17 cellular contexts compared by ENCODE assay signal in genomic region chr14:104359301-104359968, GRCh38.
DNase-seq lines count a peak whose midpoint lies in the region; ATAC-seq and TF ChIP-seq lines count a peak whose summit lies in the region.
"Had no signal": no experiment of that assay in that cellular context is flagged by ENCODE, and none has a peak within 500 bp of the region (broad histone marks: within the 10 kb centered on the region; RNA-seq: fewer than 3 reads in every experiment).

No MANE protein-coding gene starts in this region.

- H3K27ac Mint-ChIP-seq in activated naive CD4-positive, alpha-beta T cell treated with anti-CD3 and anti-CD28 coated beads for 36 hours: no peak overlapping the region
- no peak overlapping the region for H3K27ac Mint-ChIP-seq in CD14-positive monocyte
- no peak overlapping the region for H3K27ac Mint-ChIP-seq in T-helper 17 cell
- no peak overlapping the region for H3K27ac Mint-ChIP-seq in progenitor cell of endocrine pancreas
- H3K27ac Mint-ChIP-seq in MCF 10A (ENCODE audit: low read depth, unreplicated experiment): no peak overlapping the region
- H3K27ac Mint-ChIP-seq: IgD-negative memory B cell had no signal

- intact Hi-C loops in activated naive CD4-positive, alpha-beta T cell treated with anti-CD3 and anti-CD28 coated beads for 36 hours (cut with micrococcal nuclease): no loop called here
- intact Hi-C loops in CD14-positive monocyte (cut with micrococcal nuclease) (no loop called here), mucosa of descending colon (cut with DNase I, micrococcal nuclease) (no loop called here), MCF 10A (cut with micrococcal nuclease) (no loop called here)

- H3K4me1 Mint-ChIP-seq in activated naive CD4-positive, alpha-beta T cell treated with anti-CD3 and anti-CD28 coated beads for 36 hours (ENCODE audit: low read depth): peaks cover under 1% of the 10 kb centered on the region
- H3K4me1 Mint-ChIP-seq in CD14-positive monocyte (no peaks in the 10 kb centered on the region), T-helper 17 cell (no peaks in the 10 kb centered on the region), progenitor cell of endocrine pancreas (ENCODE audit: low read depth) (peaks cover 7% of the 10 kb centered on the region), MCF 10A (ENCODE audit: insufficient read depth, unreplicated experiment) (no peaks in the 10 kb centered on the region)
- H3K4me1 Mint-ChIP-seq: IgD-negative memory B cell had no signal

- no peaks in the 10 kb centered on the region for H3K27me3 Mint-ChIP-seq in activated naive CD4-positive, alpha-beta T cell treated with anti-CD3 and anti-CD28 coated beads for 36 hours (ENCODE audit: low read depth)
- H3K27me3 Mint-ChIP-seq in CD14-positive monocyte (ENCODE audit: low read depth in 3 of 3) (peaks cover 0 to 2% (median 2%) of the 10 kb centered on the region in 3 donors), T-helper 17 cell (peaks cover 16% of the 10 kb centered on the region), progenitor cell of endocrine pancreas (peaks cover 7% of the 10 kb centered on the region), MCF 10A (ENCODE audit: insufficient read depth, unreplicated experiment) (peaks cover 39% of the 10 kb centered on the region)

- no TSS peak for BruUV-seq in MCF 10A (replicated peaks; lab: Mats Ljungman, UMichigan)

- ATAC-seq in T-helper 17 cell (no peak), mucosa of descending colon (no peak)

- H3K9me3 Mint-ChIP-seq in activated naive CD4-positive, alpha-beta T cell treated with anti-CD3 and anti-CD28 coated beads for 36 hours: no peaks in the 10 kb centered on the region
- H3K9me3 Mint-ChIP-seq in CD14-positive monocyte: peaks cover 0 to 3% (median 0%) of the 10 kb centered on the region in 7 donors
- no peaks in the 10 kb centered on the region for H3K9me3 Mint-ChIP-seq in progenitor cell of endocrine pancreas (ENCODE audit: low read depth)
- no peaks in the 10 kb centered on the region for H3K9me3 Mint-ChIP-seq in MCF 10A (ENCODE audit: unreplicated experiment)
- H3K9me3 Mint-ChIP-seq: IgD-negative memory B cell had no signal

- H3K4me3 Mint-ChIP-seq in activated naive CD4-positive, alpha-beta T cell treated with anti-CD3 and anti-CD28 coated beads for 36 hours: no peak overlapping the region
- no peak overlapping the region for H3K4me3 Mint-ChIP-seq in CD14-positive monocyte
- no peak overlapping the region for H3K4me3 Mint-ChIP-seq in T-helper 17 cell
- H3K4me3 Mint-ChIP-seq in progenitor cell of endocrine pancreas (ENCODE audit: low read depth): no peak overlapping the region
- H3K4me3 Mint-ChIP-seq in MCF 10A (ENCODE audit: unreplicated experiment): no peak overlapping the region
- H3K4me3 Mint-ChIP-seq: IgD-negative memory B cell had no signal

- DNase-seq in activated naive CD4-positive, alpha-beta T cell treated with anti-CD3 and anti-CD28 coated beads for 36 hours: peak; percentile 3
- DNase-seq in activated naive CD4-positive, alpha-beta T cell (lab: John Stamatoyannopoulos, UW): no peak
- DNase-seq in CD14-positive monocyte (ENCODE audit: low spot score): peak; percentile 39
- peak in 2 of 3 donors; percentile 1 to 5 for DNase-seq in T-helper 17 cell
- peak in 2 of 3 donors; percentile 16 to 36 for DNase-seq in mucosa of descending colon
- no peak for DNase-seq in progenitor cell of endocrine pancreas (ENCODE audit: low spot score, unreplicated experiment)
- no peak for DNase-seq in COLO829 (ENCODE audit: low spot score)
- DNase-seq in MCF 10A (ENCODE audit: unreplicated experiment): no peak
- DNase-seq: COR-L47, GF-D8, GOT3, Kasumi-1, NCI-H1105, NCI-H1694 treated with DMSO at 0.1 percent for 48 hours, NCI-H226, NCI-H524 treated with DMSO at 0.1 percent for 48 hours had no signal

- POLR2A ChIA-PET in MCF 10A (lab: Yijun Ruan, JAX): no interaction called here

- no peaks in the 10 kb centered on the region for H3K36me3 ChIP-seq in mucosa of descending colon (ENCODE audit: low read depth)

- no peaks in the 10 kb centered on the region for H3K9me3 ChIP-seq in T-helper 17 cell (ENCODE audit: control insufficient read depth, low read length, poor library complexity, severe bottlenecking)
- no peaks in the 10 kb centered on the region for H3K9me3 ChIP-seq in mucosa of descending colon

- no peaks in the 10 kb centered on the region for H3K4me1 ChIP-seq in mucosa of descending colon (ENCODE audit: low read depth)

- H3K4me3 ChIP-seq in mucosa of descending colon: no peak overlapping the region

- TF ChIP-seq CTCF in CD14-positive monocyte (IDR thresholded peaks at IDR 0.05): no peak
- no peak for TF ChIP-seq CTCF in mucosa of descending colon (IDR thresholded peaks at IDR 0.05)
- no peak for TF ChIP-seq CTCF in progenitor cell of endocrine pancreas (IDR thresholded peaks at IDR 0.05; ENCODE audit: unreplicated experiment)
- no peak for TF ChIP-seq CTCF in MCF 10A (IDR thresholded peaks at IDR 0.05; ENCODE audit: unreplicated experiment)

- CTCF ChIA-PET in activated naive CD4-positive, alpha-beta T cell treated with anti-CD3 and anti-CD28 coated beads for 36 hours (lab: Charles Lee): no interaction called here
- CTCF ChIA-PET in MCF 10A (lab: Yijun Ruan, JAX): interaction anchor here (1.1 kb wide), 1 partner anchor 13 kb away, joined by 3 read pairs; no protein-coding TSS in a partner anchor

- no peaks in the 10 kb centered on the region for H3K36me3 Mint-ChIP-seq in activated naive CD4-positive, alpha-beta T cell treated with anti-CD3 and anti-CD28 coated beads for 36 hours (ENCODE audit: low read depth)
- H3K36me3 Mint-ChIP-seq in CD14-positive monocyte (no peaks in the 10 kb centered on the region), T-helper 17 cell (ENCODE audit: low read depth) (peaks cover 3% of the 10 kb centered on the region), progenitor cell of endocrine pancreas (ENCODE audit: insufficient read depth) (no peaks in the 10 kb centered on the region), MCF 10A (ENCODE audit: insufficient read depth, unreplicated experiment) (no peaks in the 10 kb centered on the region)
- H3K36me3 Mint-ChIP-seq: IgD-negative memory B cell had no signal

Comparison
In these comparisons a context has a peak if more than half of its experiments do, and no peak if none do; other contexts are left out.
1. DNase-seq: peak in activated naive CD4-positive, alpha-beta T cell treated with anti-CD3 and anti-CD28 coated beads for 36 hours (single experiment), CD14-positive monocyte (single experiment), T-helper 17 cell (2 of 3) and mucosa of descending colon (2 of 3); none in activated naive CD4-positive, alpha-beta T cell (0 of 4), progenitor cell of endocrine pancreas (single experiment), COLO829 (single experiment) and MCF 10A (single experiment).